ENCODE assay signal across 13 cellular contexts in genomic region chr12:53425515-53426150, GRCh38. TPM values are rescaled to one million over a fixed set of nuclear protein-coding genes. Genes with fewer than 3 reads are reported as not detected.
"Had no signal": no experiment of that assay in that cellular context is flagged by ENCODE, and none has a peak within 500 bp of the region (broad histone marks: within the 10 kb centered on the region; RNA-seq: fewer than 3 reads in every experiment).

No MANE protein-coding gene starts in this region.

- DNase-seq: activated effector memory CD4-positive, alpha-beta T cell treated with anti-CD3 and anti-CD28 coated beads, Interleukin-2, amount 50 U/mL, for 16 hours; activated T-cell treated with anti-CD3 and anti-CD28 coated beads, Interleukin-2, amount 50 U/mL, for 4 hours; amygdala; dermis blood vessel endothelial cell; immature natural killer cell; nephron progenitor cell; T-helper 2 cell; transverse colon had no signal

- H3K36me3 Mint-ChIP-seq: activated naive CD4-positive, alpha-beta T cell treated with anti-CD3 and anti-CD28 coated beads, Interleukin-2, amount 50 U/mL, for 72 hours; immature natural killer cell had no signal

- H3K9me2 ChIP-seq: SK-N-SH had no signal

- H3K27ac ChIP-seq: parathyroid adenoma, skin epidermis, transverse colon had no signal

- ATAC-seq: activated naive CD4-positive, alpha-beta T cell treated with anti-CD3 and anti-CD28 coated beads, Interleukin-2, amount 50 U/mL, for 72 hours; activated T-cell treated with anti-CD3 and anti-CD28 coated beads, Interleukin-2, amount 50 U/mL, for 4 hours had no signal

- H3K9me3 Mint-ChIP-seq: activated naive CD4-positive, alpha-beta T cell treated with anti-CD3 and anti-CD28 coated beads, Interleukin-2, amount 50 U/mL, for 72 hours; activated T-cell treated with anti-CD3 and anti-CD28 coated beads, Interleukin-2, amount 50 U/mL, for 4 hours; immature natural killer cell; nephron progenitor cell had no signal

- H3K9me3 ChIP-seq: SK-N-SH, transverse colon had no signal

- H2AFZ ChIP-seq: parathyroid adenoma had no signal

- H3K27me3 ChIP-seq: transverse colon had no signal

- H3K4me2 ChIP-seq: SK-N-SH had no signal

- H3K9ac ChIP-seq: parathyroid adenoma, SK-N-SH had no signal

- H3K36me3 ChIP-seq: transverse colon had no signal

- H3K27ac Mint-ChIP-seq: immature natural killer cell, nephron progenitor cell had no signal

- H3K79me2 ChIP-seq: parathyroid adenoma had no signal

- H3K4me3 Mint-ChIP-seq: activated T-cell treated with anti-CD3 and anti-CD28 coated beads, Interleukin-2, amount 50 U/mL, for 4 hours; immature natural killer cell had no signal

- H3K4me3 ChIP-seq: skin epidermis, transverse colon had no signal

RNA-seq across cellular contexts. Expression of gene AMHR2, which starts 2.0 kb away (rescaled TPM):
- total RNA-seq: activated T-cell treated with anti-CD3 and anti-CD28 coated beads, Interleukin-2, amount 50 U/mL, for 4 hours; cerebellum; dermis blood vessel endothelial cell had no signal
